9 cellular contexts compared by ENCODE assay signal in the genomic region with DNA sequence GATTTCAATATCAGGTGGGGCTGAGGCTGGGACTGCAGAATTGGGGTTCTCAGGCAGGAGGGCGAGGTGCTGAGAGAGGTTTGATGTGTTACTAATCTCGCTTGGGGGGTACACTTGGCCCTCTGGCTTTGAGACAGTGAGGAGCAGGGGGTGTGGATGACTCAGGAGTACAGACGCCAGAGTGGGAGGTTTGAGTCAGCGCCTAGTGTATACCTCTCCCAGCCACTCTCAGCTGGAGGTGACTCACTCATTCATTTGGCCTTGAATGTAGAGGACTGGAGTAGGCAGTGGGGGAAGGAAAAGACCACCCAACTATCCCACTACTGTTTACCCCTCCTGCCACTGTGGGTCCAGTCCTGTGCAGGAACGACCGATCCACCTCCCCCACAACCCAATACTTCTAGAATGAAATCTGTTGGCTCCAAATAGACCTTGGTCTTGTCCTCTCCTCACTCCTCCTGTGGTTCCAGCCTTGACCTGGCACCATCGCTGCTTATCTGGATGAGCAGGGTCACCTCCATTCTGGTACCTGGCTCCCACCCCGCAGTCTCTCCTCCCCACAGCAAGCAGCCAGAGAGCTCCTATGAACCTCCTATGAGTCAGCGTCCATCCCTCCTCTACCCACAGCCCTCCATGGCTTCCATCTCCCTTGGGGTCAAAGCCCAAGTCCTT. TPM values are rescaled to one million over a fixed set of nuclear protein-coding genes. Genes with fewer than 3 reads are reported as not detected.
DNase-seq lines count a peak whose midpoint lies in the region; ATAC-seq, FAIRE-seq and TF ChIP-seq lines count a peak whose summit lies in the region.
"Had no signal": no experiment of that assay in that cellular context is flagged by ENCODE, and none has a peak within 500 bp of the region (broad histone marks: within the 10 kb centered on the region; RNA-seq: fewer than 3 reads in every experiment).

No MANE protein-coding gene starts in this region.

- no peaks in the 10 kb centered on the region for H3K36me3 ChIP-seq in Caco-2 (ENCODE audit: control insufficient read depth, insufficient read depth, low read length)

- TF ChIP-seq CTCF in Caco-2 (IDR thresholded peaks at IDR 0.05; ENCODE audit: insufficient read depth in 1 of 2, low read depth in 1 of 2, low read length in 1 of 2, severe bottlenecking in 1 of 2, unreplicated experiment in 1 of 2) = no peak

- no peaks in the 10 kb centered on the region for H3K36me3 Mint-ChIP-seq in Caco-2 (ENCODE audit: insufficient read depth, unreplicated experiment)

- H3K9me3 ChIP-seq in Caco-2 = no peaks in the 10 kb centered on the region

- no peak for ATAC-seq in HG03175 (IDR thresholded peaks at IDR 0.05; ENCODE audit: unreplicated experiment)

- in situ Hi-C loops in Caki2 (cut with HindIII; ENCODE audit: low pct_unique_long_range_greater_than_20kb, low sequenced_read_pairs) = no loop called here

- no TSS peak for BruUV-seq in Caco-2 (replicated peaks; lab: Mats Ljungman, UMichigan)

- POLR2A ChIA-PET in Caco-2 (lab: Charles Lee) = no interaction called here

- no peaks in the 10 kb centered on the region for H3K9me3 Mint-ChIP-seq in Caco-2 (ENCODE audit: unreplicated experiment)

- peak; percentile 76 for FAIRE-seq in RCC 7860 (lab: Jason Lieb, UNC)

- intact Hi-C loops in Caco-2 (cut with micrococcal nuclease; ENCODE audit: unreplicated experiment) = no loop called here

- CTCF ChIA-PET in Caco-2 (lab: Charles Lee) = no interaction called here

- DNase-seq in Caki2 (ENCODE audit: low read depth) (peak; percentile 43), RCC 7860 (ENCODE audit: low spot score) (peak; percentile 61), dedifferentiated amniotic fluid mesenchymal stem cell (ENCODE audit: extremely low spot score) (peak; percentile 38), NCI-H345 treated with DMSO at 0.1 percent for 48 hours (lab: John Stamatoyannopoulos, UW; ENCODE audit: unreplicated experiment) (no peak), Caco-2 (no peak), NCI-H2227 treated with DMSO at 0.1 percent for 48 hours (lab: John Stamatoyannopoulos, UW) (no peak)
- DNase-seq in stimulated activated CD4-positive, alpha-beta T cell treated with anti-CD3 and anti-CD28 coated beads, Interleukin-12 subunit alpha, Interleukin-12 subunit beta, amount 100 ng/mL, for 48 hours (ENCODE audit: low read depth in 2 of 3, low spot score in 1 of 3) = peak; percentile 21 to 46 (median 28)
- DNase-seq: foreskin melanocyte had no signal

- no peak overlapping the region for H3K27ac Mint-ChIP-seq in Caco-2 (ENCODE audit: unreplicated experiment)

- no peaks in the 10 kb centered on the region for H3K27me3 ChIP-seq in Caco-2 (replicated peaks; ENCODE audit: control insufficient read depth, insufficient read depth, low read length)

- H3K4me1 ChIP-seq in Caco-2 = no peaks in the 10 kb centered on the region

- no peaks in the 10 kb centered on the region for H3K4me1 Mint-ChIP-seq in Caco-2 (ENCODE audit: low read depth, unreplicated experiment)

- no peak overlapping the region for H3K4me3 Mint-ChIP-seq in Caco-2 (ENCODE audit: unreplicated experiment)

- no peak overlapping the region for H3K4me3 ChIP-seq in Caco-2 (ENCODE audit: low read depth, low read length)

- no peaks in the 10 kb centered on the region for H3K27me3 Mint-ChIP-seq in Caco-2 (ENCODE audit: insufficient read depth, unreplicated experiment)

RNA-seq across cellular contexts. Expression of gene ZNRF4, which starts 20.1 kb away (rescaled TPM):
- not detected in 2 replicates for total RNA-seq in Caki2 (2014; rRNA removed; shearing (Covaris generic); ENCODE audit: low replicate concordance)
- total RNA-seq in Caco-2 (2022) = not detected in 2 replicates

Comparison
In these comparisons a context has a peak if more than half of its experiments do, and no peak if none do; other contexts are left out.
1. DNase-seq: peak in Caki2 (single experiment), RCC 7860 (single experiment), dedifferentiated amniotic fluid mesenchymal stem cell (single experiment) and stimulated activated CD4-positive, alpha-beta T cell treated with anti-CD3 and anti-CD28 coated beads, Interleukin-12 subunit alpha, Interleukin-12 subunit beta, amount 100 ng/mL, for 48 hours (3 of 3); none in NCI-H345 treated with DMSO at 0.1 percent for 48 hours (single experiment), Caco-2 (0 of 2) and NCI-H2227 treated with DMSO at 0.1 percent for 48 hours (single experiment).